9 cellular contexts compared by ENCODE assay signal in genomic region chr17:38456031-38456815, GRCh38. TPM values are rescaled to one million over a fixed set of nuclear protein-coding genes. Genes with fewer than 3 reads are reported as not detected.
A peak's percentile ranks its signal among the peaks of the same experiment; 100 is the strongest.
DNase-seq lines count a peak whose midpoint lies in the region; ATAC-seq and TF ChIP-seq lines count a peak whose summit lies in the region.
"Had no signal": no experiment of that assay in that cellular context is flagged by ENCODE, and none has a peak within 500 bp of the region (broad histone marks: within the 10 kb centered on the region; RNA-seq: fewer than 3 reads in every experiment).

No MANE protein-coding gene starts in this region.

- no peak overlapping the region for H3K27ac Mint-ChIP-seq in activated naive CD4-positive, alpha-beta T cell treated with anti-CD3 and anti-CD28 coated beads, Interleukin-2, amount 10 ng/mL, durations not matched to agents 7 days and 5 days

- H3K27me3 Mint-ChIP-seq in activated naive CD4-positive, alpha-beta T cell treated with anti-CD3 and anti-CD28 coated beads, Interleukin-2, amount 10 ng/mL, durations not matched to agents 7 days and 5 days, result peaks cover 84% of the 10 kb centered on the region

- CTCF ChIA-PET in activated naive CD4-positive, alpha-beta T cell treated with anti-CD3 and anti-CD28 coated beads, Interleukin-2, amount 10 ng/mL, durations not matched to agents 7 days and 5 days (lab: Charles Lee), result interaction anchor here (0.6 kb wide), 1 partner anchor 13 kb away, joined by 3 read pairs; no protein-coding TSS in a partner anchor

- intact Hi-C loops in Right ventricle myocardium superior (cut with DNase I) (no loop called here), adrenal gland (cut with DNase I) (no loop called here), vagina (cut with DNase I) (no loop called here)

- H3K36me3 Mint-ChIP-seq in activated naive CD4-positive, alpha-beta T cell treated with anti-CD3 and anti-CD28 coated beads, Interleukin-2, amount 10 ng/mL, durations not matched to agents 7 days and 5 days, result no peaks in the 10 kb centered on the region

- H3K4me3 ChIP-seq in cardiac muscle cell, result no peak overlapping the region
- H3K4me3 ChIP-seq in adrenal gland, result no peak overlapping the region
- H3K4me3 ChIP-seq in kidney epithelial cell (ENCODE audit: low read depth, low read length), result no peak overlapping the region
- no peak overlapping the region for H3K4me3 ChIP-seq in vagina

- H3K4me1 ChIP-seq in cardiac muscle cell (ENCODE audit: low read depth) (peaks cover 48% of the 10 kb centered on the region), adrenal gland (replicated peaks in 1 of 2) (peaks cover 21 to 31% of the 10 kb centered on the region in 2 donors), vagina (peaks cover 56% of the 10 kb centered on the region)

- ATAC-seq in Right ventricle myocardium superior (ENCODE audit: poor library complexity), result no peak

- H3K27me3 ChIP-seq in cardiac muscle cell (peaks cover 7% of the 10 kb centered on the region), adrenal gland (no peaks in the 10 kb centered on the region), kidney epithelial cell (ENCODE audit: control insufficient read depth, insufficient read depth, low read length) (no peaks in the 10 kb centered on the region), vagina (no peaks in the 10 kb centered on the region)

- H3K9me3 ChIP-seq in cardiac muscle cell (ENCODE audit: low read depth) (no peaks in the 10 kb centered on the region), adrenal gland (replicated peaks in 1 of 3) (no peaks in the 10 kb centered on the region), vagina (no peaks in the 10 kb centered on the region)

- 73 to 86% (median 81%) methylated on average over 8 to 9 of the region's 9 CpGs for WGBS in adrenal gland, 4 donors

- TF ChIP-seq CTCF in cardiac muscle cell (IDR thresholded peaks at IDR 0.05; ENCODE audit: low read depth, low read length) (peak; percentile 47), adrenal gland (IDR thresholded peaks at IDR 0.05) (no peak), kidney epithelial cell (IDR thresholded peaks at IDR 0.05; ENCODE audit: insufficient read depth, low read length, poor library complexity, severe bottlenecking) (peak; percentile 22), vagina (IDR thresholded peaks at IDR 0.05) (no peak), GM20000 (IDR thresholded peaks at IDR 0.05; ENCODE audit: extremely low read depth, missing control alignments) (no peak)

- H3K36me3 ChIP-seq in cardiac muscle cell (no peaks in the 10 kb centered on the region), adrenal gland (replicated peaks in 1 of 2) (peaks cover 0 to 16% of the 10 kb centered on the region in 2 donors), kidney epithelial cell (ENCODE audit: control insufficient read depth, insufficient read depth, low read length) (no peaks in the 10 kb centered on the region), vagina (peaks cover 0 to 25% of the 10 kb centered on the region in 2 donors)

- no peaks in the 10 kb centered on the region for H3K9me3 Mint-ChIP-seq in activated naive CD4-positive, alpha-beta T cell treated with anti-CD3 and anti-CD28 coated beads, Interleukin-2, amount 10 ng/mL, durations not matched to agents 7 days and 5 days

- peak overlapping the region; percentile 61 for H3K27ac ChIP-seq in cardiac muscle cell
- H3K27ac ChIP-seq in adrenal gland, result peak overlapping the region in 3 of 5 donors; percentile 54 to 92 (median 78)
- H3K27ac ChIP-seq in vagina, result peak overlapping the region; percentile 76
- H3K27ac ChIP-seq: KMS-11 had no signal

- TF ChIP-seq POLR2A in adrenal gland (IDR thresholded peaks at IDR 0.05), result no peak
- no peak for TF ChIP-seq POLR2A in vagina (IDR thresholded peaks at IDR 0.05)

- H3K4me3 Mint-ChIP-seq in activated naive CD4-positive, alpha-beta T cell treated with anti-CD3 and anti-CD28 coated beads, Interleukin-2, amount 10 ng/mL, durations not matched to agents 7 days and 5 days, result no peak overlapping the region

- H3K4me1 Mint-ChIP-seq in activated naive CD4-positive, alpha-beta T cell treated with anti-CD3 and anti-CD28 coated beads, Interleukin-2, amount 10 ng/mL, durations not matched to agents 7 days and 5 days, result peaks cover 13% of the 10 kb centered on the region

- DNase-seq in cardiac muscle cell (ENCODE audit: low read depth in 1 of 2, low spot score in 1 of 2) (no peak), Right ventricle myocardium superior (no peak), adrenal gland (no peak), kidney epithelial cell (ENCODE audit: low read depth) (no peak), vagina (ENCODE audit: extremely low spot score in 2 of 2) (no peak), nucleus accumbens (lab: John Stamatoyannopoulos, UW) (no peak), GM20000 (ENCODE audit: low spot score) (no peak)
- DNase-seq in activated naive CD4-positive, alpha-beta T cell treated with anti-CD3 and anti-CD28 coated beads, Interleukin-2, amount 10 ng/mL, durations not matched to agents 7 days and 5 days, result no peak

RNA-seq across cellular contexts. Expression of gene ARHGAP23, which starts 28.0 kb away (rescaled TPM):
- total RNA-seq in cardiac muscle cell (9.0 and 13.2 TPM in 2 replicates), Right ventricle myocardium superior (58.3 TPM), adrenal gland (10 to 100 TPM; 16.4 to 71.9 (median 29.3) TPM), kidney epithelial cell (52.8 and 65.6 TPM in 2 replicates), vagina (70.2 TPM)
- polyA plus RNA-seq in cardiac muscle cell (6.8 and 7.6 TPM in 2 replicates), adrenal gland (10 to 100 TPM; 15.8 to 26.9 (median 17.8) TPM)

Comparison
In these comparisons a context has a peak if more than half of its experiments do, and no peak if none do; other contexts are left out.
1. CTCF ChIP-seq: peak in cardiac muscle cell (single experiment) and kidney epithelial cell (single experiment); none in adrenal gland (0 of 6), vagina (0 of 3) and GM20000 (single experiment).
2. Peak in every context shown above with its lines, with median percentiles within 50 percentile points of each other: H3K27ac ChIP-seq.